In the genomic region with DNA sequence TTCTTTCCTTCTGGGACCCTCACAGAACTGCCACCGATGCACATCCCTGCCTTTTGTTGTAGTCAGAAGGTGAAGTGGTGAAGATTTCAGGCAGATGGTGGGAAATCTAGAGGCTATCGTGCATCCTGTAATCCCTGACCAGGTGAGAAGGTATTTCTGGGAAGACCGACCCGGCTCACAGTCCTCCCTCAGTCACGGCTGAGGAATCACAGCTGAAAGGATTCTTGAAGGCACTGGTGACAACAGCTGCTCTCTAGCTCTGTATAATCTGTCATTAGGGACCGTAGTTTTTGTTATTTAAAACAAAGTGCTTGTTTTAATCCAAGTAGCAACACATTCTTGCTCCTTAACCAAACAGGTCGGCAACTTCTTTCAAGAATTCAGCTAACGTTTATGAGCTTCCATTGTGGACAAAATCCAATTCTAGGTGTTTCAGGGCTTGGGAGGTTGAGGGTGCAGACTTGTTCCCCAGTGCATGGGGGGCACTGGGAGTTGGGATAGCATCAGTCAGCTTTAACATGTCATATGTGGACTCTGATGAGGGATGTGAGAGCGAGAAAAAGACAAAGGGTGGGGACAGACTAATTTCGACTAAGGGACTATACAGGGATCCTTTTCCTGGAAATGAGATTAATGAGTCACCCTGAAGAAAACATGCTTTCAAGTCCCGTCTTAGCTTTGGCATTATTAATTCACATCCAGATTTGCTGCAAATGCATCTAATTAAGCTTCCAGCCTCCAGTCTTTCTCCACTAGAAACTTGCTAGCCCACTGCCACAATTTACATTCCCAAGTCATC, we compare ENCODE assay signal across 23 cellular contexts.
DNase-seq lines count a peak whose midpoint lies in the region; ATAC-seq, FAIRE-seq and TF ChIP-seq lines count a peak whose summit lies in the region.
"Had no signal": no experiment of that assay in that cellular context is flagged by ENCODE, and none has a peak within 500 bp of the region (broad histone marks: within the 10 kb centered on the region; RNA-seq: fewer than 3 reads in every experiment).

No MANE protein-coding gene starts in this region.

- H3K27ac Mint-ChIP-seq in CD4-positive, CD25-positive, alpha-beta regulatory T cell = peak overlapping the region in 2 of 3 donors; percentile 0 to 6
- H3K27ac Mint-ChIP-seq in neural crest cell (ENCODE audit: unreplicated experiment) = peak overlapping the region; percentile 37
- H3K27ac Mint-ChIP-seq: activated CD4-positive, alpha-beta T cell treated with anti-CD3 and anti-CD28 coated beads, Interleukin-2, amount 10 ng/mL, durations not matched to agents 24 days and 14 days; dendritic cell treated with granulocyte-macrophage colony-stimulating factor and Interleukin-4, amounts not matched to agents 40 ng/mL and 50 ng/mL, for 4 days; stimulated activated naive B cell treated with anti-CD40 and anti-IgM and Interleukin-4, amounts not matched to agents 10 μg/mL and 1 μg/mL and 100 μg/mL, for 72 hours; T-helper 1 cell treated with Interleukin-12 subunit alpha and Interleukin-12 subunit beta and Interleukin-4 antibody, amounts not matched to agents 30 μg/mL and 1 μg/mL, for 36 hours had no signal

- TF ChIP-seq CTCF in bronchial epithelial cell (IDR thresholded peaks at IDR 0.05; ENCODE audit: insufficient read depth, low read length, severe bottlenecking) (no peak), neural crest cell (conservative IDR thresholded peaks at IDR 0.05) (no peak), tibial artery (IDR thresholded peaks at IDR 0.05) (no peak)

- no peaks in the 10 kb centered on the region for H3K27me3 Mint-ChIP-seq in CD4-positive, CD25-positive, alpha-beta regulatory T cell
- H3K27me3 Mint-ChIP-seq in neural crest cell (ENCODE audit: low read depth) = peaks cover 38% of the 10 kb centered on the region
- H3K27me3 Mint-ChIP-seq: dendritic cell treated with granulocyte-macrophage colony-stimulating factor and Interleukin-4, amounts not matched to agents 40 ng/mL and 50 ng/mL, for 4 days had no signal

- no peak overlapping the region for H3K4me3 ChIP-seq in CD4-positive, CD25-positive, alpha-beta regulatory T cell (ENCODE audit: low read depth, low read length)
- H3K4me3 ChIP-seq in bronchial epithelial cell (ENCODE audit: low read depth, low read length) (no peak overlapping the region), tibial artery (no peak overlapping the region)
- H3K4me3 ChIP-seq: prostate gland, skin epidermis, vagina had no signal

- peaks cover 30% of the 10 kb centered on the region for H3K4me1 ChIP-seq in CD4-positive, CD25-positive, alpha-beta regulatory T cell (ENCODE audit: control insufficient read depth, insufficient read depth, low read length, poor library complexity, severe bottlenecking)
- H3K4me1 ChIP-seq in tibial artery = no peaks in the 10 kb centered on the region
- H3K4me1 ChIP-seq: vagina had no signal

- H3K36me3 Mint-ChIP-seq in CD4-positive, CD25-positive, alpha-beta regulatory T cell = no peaks in the 10 kb centered on the region
- no peaks in the 10 kb centered on the region for H3K36me3 Mint-ChIP-seq in neural crest cell (ENCODE audit: low read depth)
- H3K36me3 Mint-ChIP-seq: CD8-positive, alpha-beta memory T cell; stimulated activated naive B cell treated with anti-CD40 and anti-IgM and Interleukin-4, amounts not matched to agents 10 μg/mL and 1 μg/mL and 100 μg/mL, for 72 hours had no signal

- DNase-seq in CD4-positive, CD25-positive, alpha-beta regulatory T cell = peak in 1 of 3 donors; percentile 26
- DNase-seq in M059J (ENCODE audit: low read depth) = peak; percentile 53
- peak; percentile 35 for DNase-seq in bronchial epithelial cell (ENCODE audit: low read depth)
- DNase-seq in neural crest cell (ENCODE audit: low read depth, low spot score) = no peak
- DNase-seq in NCI-H1694 treated with DMSO at 0.1 percent for 48 hours (lab: John Stamatoyannopoulos, UW) = no peak
- DNase-seq in tibial artery = no peak
- DNase-seq: activated CD4-positive, alpha-beta T cell treated with anti-CD3 and anti-CD28 coated beads, Interleukin-2, amount 10 ng/mL, durations not matched to agents 24 days and 14 days; activated effector memory CD4-positive, alpha-beta T cell treated with anti-CD3 and anti-CD28 coated beads, Interleukin-2, amount 50 U/mL, for 16 hours; CD8-positive, alpha-beta memory T cell; DMS53; KG1; left ventricle myocardium superior; NCI-H146; NCI-H2227 treated with DMSO at 0.1 percent for 48 hours; stimulated activated CD4-positive, alpha-beta T cell treated with anti-CD3 and anti-CD28 coated beads, Interleukin-2, amount 100 ng/mL, for 24 hours; stimulated activated naive B cell treated with anti-CD40 and anti-IgM and Interleukin-4, amounts not matched to agents 10 μg/mL and 1 μg/mL and 100 μg/mL, for 72 hours had no signal

- H3K27ac ChIP-seq in CD4-positive, CD25-positive, alpha-beta regulatory T cell (ENCODE audit: insufficient read depth, low read length, poor library complexity, severe bottlenecking) = no peak overlapping the region
- H3K27ac ChIP-seq in tibial artery = no peak overlapping the region
- H3K27ac ChIP-seq: prostate gland, skin epidermis, vagina had no signal

- intact Hi-C loops in tibial artery (cut with DNase I; ENCODE audit: low total_unique reads) = loop anchor here (5.0 kb wide), 1 partner anchor 1052 kb away; no protein-coding TSS in a partner anchor

- peaks cover 3 to 50% (median 22%) of the 10 kb centered on the region in 4 donors for H3K4me1 Mint-ChIP-seq in CD4-positive, CD25-positive, alpha-beta regulatory T cell
- peaks cover 3% of the 10 kb centered on the region for H3K4me1 Mint-ChIP-seq in neural crest cell
- H3K4me1 Mint-ChIP-seq: stimulated activated naive B cell treated with anti-CD40 and anti-IgM and Interleukin-4, amounts not matched to agents 10 μg/mL and 1 μg/mL and 100 μg/mL, for 72 hours had no signal

- no peak for ATAC-seq in CD4-positive, CD25-positive, alpha-beta regulatory T cell (ENCODE audit: low read depth in 2 of 2)
- no peak for ATAC-seq in HG03175 (IDR thresholded peaks at IDR 0.05; ENCODE audit: unreplicated experiment)
- ATAC-seq: left ventricle myocardium superior; stimulated activated naive B cell treated with anti-CD40 and anti-IgM and Interleukin-4, amounts not matched to agents 10 μg/mL and 1 μg/mL and 100 μg/mL, for 72 hours had no signal

- FAIRE-seq in bronchial epithelial cell (lab: Jason Lieb, UNC) = no peak
- FAIRE-seq: RCC 7860 had no signal

- H3K36me3 ChIP-seq in CD4-positive, CD25-positive, alpha-beta regulatory T cell (ENCODE audit: control insufficient read depth, insufficient read depth, low read length) = peaks cover 6% of the 10 kb centered on the region
- no peaks in the 10 kb centered on the region for H3K36me3 ChIP-seq in bronchial epithelial cell (ENCODE audit: control insufficient read depth, insufficient read depth, low read length)
- H3K36me3 ChIP-seq in tibial artery = no peaks in the 10 kb centered on the region
- H3K36me3 ChIP-seq: prostate gland, vagina had no signal

- H3K4me3 Mint-ChIP-seq in CD4-positive, CD25-positive, alpha-beta regulatory T cell = no peak overlapping the region
- H3K4me3 Mint-ChIP-seq in neural crest cell = no peak overlapping the region
- H3K4me3 Mint-ChIP-seq: activated CD4-positive, alpha-beta T cell treated with anti-CD3 and anti-CD28 coated beads, Interleukin-2, amount 10 ng/mL, durations not matched to agents 24 days and 14 days; CD8-positive, alpha-beta memory T cell; dendritic cell treated with granulocyte-macrophage colony-stimulating factor and Interleukin-4, amounts not matched to agents 40 ng/mL and 50 ng/mL, for 4 days; stimulated activated naive B cell treated with anti-CD40 and anti-IgM and Interleukin-4, amounts not matched to agents 10 μg/mL and 1 μg/mL and 100 μg/mL, for 72 hours; T-helper 1 cell treated with Interleukin-12 subunit alpha and Interleukin-12 subunit beta and Interleukin-4 antibody, amounts not matched to agents 30 μg/mL and 1 μg/mL, for 36 hours had no signal

- H3K9me3 Mint-ChIP-seq in CD4-positive, CD25-positive, alpha-beta regulatory T cell = no peaks in the 10 kb centered on the region
- no peaks in the 10 kb centered on the region for H3K9me3 Mint-ChIP-seq in neural crest cell
- H3K9me3 Mint-ChIP-seq: activated CD4-positive, alpha-beta T cell treated with anti-CD3 and anti-CD28 coated beads, Interleukin-2, amount 10 ng/mL, durations not matched to agents 24 days and 14 days; CD8-positive, alpha-beta memory T cell; dendritic cell treated with granulocyte-macrophage colony-stimulating factor and Interleukin-4, amounts not matched to agents 40 ng/mL and 50 ng/mL, for 4 days; stimulated activated naive B cell treated with anti-CD40 and anti-IgM and Interleukin-4, amounts not matched to agents 10 μg/mL and 1 μg/mL and 100 μg/mL, for 72 hours; T-helper 1 cell treated with Interleukin-12 subunit alpha and Interleukin-12 subunit beta and Interleukin-4 antibody, amounts not matched to agents 30 μg/mL and 1 μg/mL, for 36 hours had no signal

- no peaks in the 10 kb centered on the region for H3K9me3 ChIP-seq in CD4-positive, CD25-positive, alpha-beta regulatory T cell (ENCODE audit: control insufficient read depth in 2 of 2, low read length in 2 of 2)
- no peaks in the 10 kb centered on the region for H3K9me3 ChIP-seq in tibial artery
- H3K9me3 ChIP-seq: prostate gland, vagina had no signal

- no peaks in the 10 kb centered on the region for H3K27me3 ChIP-seq in CD4-positive, CD25-positive, alpha-beta regulatory T cell (ENCODE audit: control insufficient read depth, insufficient read depth, low read length)
- H3K27me3 ChIP-seq in bronchial epithelial cell (ENCODE audit: control insufficient read depth, insufficient read depth, low read length) (no peaks in the 10 kb centered on the region), tibial artery (peaks cover 0 to 13% of the 10 kb centered on the region in 2 donors)
- H3K27me3 ChIP-seq: vagina had no signal

Comparison
In these comparisons a context has a peak if more than half of its experiments do, and no peak if none do; other contexts are left out.
1. DNase-seq: peak in M059J (single experiment) and bronchial epithelial cell (single experiment); none in neural crest cell (single experiment), NCI-H1694 treated with DMSO at 0.1 percent for 48 hours (single experiment) and tibial artery (0 of 2).